In genomic region chr2:240585101-240585500, GRCh38 we compare ENCODE assay signal across 8 cellular contexts. TPM values are rescaled to one million over a fixed set of nuclear protein-coding genes. Genes with fewer than 3 reads are reported as not detected.
DNase-seq lines count a peak whose midpoint lies in the region; TF ChIP-seq lines count a peak whose summit lies in the region.

No MANE protein-coding gene starts in this region.

- H3K9me3 ChIP-seq in skeletal muscle satellite cell (replicated peaks; ENCODE audit: low read length), result no peaks in the 10 kb centered on the region

- H3K4me1 Mint-ChIP-seq in HFFc6 (ENCODE audit: low read depth), result peaks cover 64% of the 10 kb centered on the region

- 0 out of 2 replicates have a peak, but pooled peaks cover 4% of the 10 kb centered on the region for H3K9me3 Mint-ChIP-seq in HFFc6

- in situ Hi-C loops in GM13977 (cut with MboI; ENCODE audit: low pct_unique_long_range_greater_than_20kb, low sequenced_read_pairs, unreplicated experiment), result no loop called here

- H3K4me3 ChIP-seq in skeletal muscle satellite cell (ENCODE audit: low read length), result peak overlapping the region; percentile 85

- peak overlapping the region; percentile 93 for H3K4me2 ChIP-seq in skeletal muscle satellite cell (ENCODE audit: low read length)

- peaks cover 34% of the 10 kb centered on the region for H3K4me1 ChIP-seq in skeletal muscle satellite cell (ENCODE audit: control insufficient read depth, insufficient read depth, low read length)

- H3K27ac Mint-ChIP-seq in HFFc6, result peak overlapping the region; percentile 46; the same call in 1 of the 2 replicates

- no peaks in the 10 kb centered on the region for H3K27me3 ChIP-seq in skeletal muscle satellite cell (ENCODE audit: control insufficient read depth, insufficient read depth, low read length)

- peak overlapping the region; percentile 97 for H3K4me3 Mint-ChIP-seq in HFFc6

- TF ChIP-seq CTCF in GM13977 (IDR thresholded peaks at IDR 0.05; ENCODE audit: extremely low read depth, insufficient read depth, missing control alignments) (no peak), HFFc6 (IDR thresholded peaks at IDR 0.05) (no peak)

- peak overlapping the region; percentile 99 for H3K9ac ChIP-seq in skeletal muscle satellite cell (ENCODE audit: low read depth, low read length)

- H3K36me3 ChIP-seq in skeletal muscle satellite cell (ENCODE audit: insufficient read depth, low read length), result peaks cover 9% of the 10 kb centered on the region

- H3K27me3 Mint-ChIP-seq in HFFc6 (ENCODE audit: insufficient read depth), result peaks cover 6% of the 10 kb centered on the region

- peaks cover 23% of the 10 kb centered on the region for H3K36me3 Mint-ChIP-seq in HFFc6 (ENCODE audit: low read depth)

- DNase-seq in GM13977 (ENCODE audit: low spot score) (peak; percentile 56), HFFc6 (no peak), RPMI8226 (peak; percentile 79), glomerular visceral epithelial cell (ENCODE audit: extremely low spot score) (peak; percentile 29), NCI-H82 (lab: John Stamatoyannopoulos, UW) (no peak)
- DNase-seq in stimulated activated CD4-positive, alpha-beta T cell treated with anti-CD3 and anti-CD28 coated beads, Interleukin-15, amount 100 ng/mL, for 24 hours, result no peak
- DNase-seq in stimulated activated CD4-positive, alpha-beta T cell treated with anti-CD3 and anti-CD28 coated beads, Interleukin-4, amount 100 ng/mL, for 1 hour, result no peak

RNA-seq across cellular contexts. Expression of gene CAPN10, which starts 1.4 kb away (rescaled TPM):
- total RNA-seq in HFFc6 (2021; fragmentation: NEBNext Ultra II Directional; extraction: Animal tissue kit (Norgen Biotek cat#: 25700)), result 10 to 100 TPM; 13.9 to 20.5 (median 15.0) TPM
- 13.4 and 15.7 TPM in 2 replicates for total RNA-seq in skeletal muscle satellite cell (2012; rRNA removed)

RNA-seq across cellular contexts. Expression of gene RNPEPL1, which starts 16.8 kb away (rescaled TPM):
- 10 to 100 TPM; 36.9 to 48.5 (median 43.3) TPM for total RNA-seq in HFFc6 (2021; fragmentation: NEBNext Ultra II Directional; extraction: Animal tissue kit (Norgen Biotek cat#: 25700))
- 9.6 and 12.5 TPM in 2 replicates for total RNA-seq in skeletal muscle satellite cell (2012; rRNA removed)

RNA-seq across cellular contexts. Expression of gene DUSP28, which starts 24.9 kb away (rescaled TPM):
- total RNA-seq in HFFc6 (2021; fragmentation: NEBNext Ultra II Directional; extraction: Animal tissue kit (Norgen Biotek cat#: 25700)), result 1 to 10 TPM; 3.1 to 5.0 (median 4.3) TPM
- total RNA-seq in skeletal muscle satellite cell (2012; rRNA removed), result 3.3 and 4.2 TPM in 2 replicates

RNA-seq across cellular contexts. Expression of gene ANKMY1, which starts 27.3 kb away (rescaled TPM):
- 1 to 10 TPM; 4.4 to 5.6 (median 5.2) TPM for total RNA-seq in HFFc6 (2021; fragmentation: NEBNext Ultra II Directional; extraction: Animal tissue kit (Norgen Biotek cat#: 25700))
- 8.4 and 10.0 TPM in 2 replicates for total RNA-seq in skeletal muscle satellite cell (2012; rRNA removed)

RNA-seq across cellular contexts. Expression of gene GPR35, which starts 40.2 kb away (rescaled TPM):
- under 1 TPM in 3 of 6 experiments, not detected in 3; 0.11 to 0.28 (median 0.14) TPM for total RNA-seq in HFFc6 (2021; fragmentation: NEBNext Ultra II Directional; extraction: Animal tissue kit (Norgen Biotek cat#: 25700))
- under 0.01 TPM in 1 of 2 replicates, not detected in the other for total RNA-seq in skeletal muscle satellite cell (2012; rRNA removed)

Comparison
In these comparisons a context has a peak if more than half of its experiments do, and no peak if none do; other contexts are left out.
1. DNase-seq: peak in GM13977 (single experiment), RPMI8226 (single experiment) and glomerular visceral epithelial cell (single experiment); none in HFFc6 (single experiment), NCI-H82 (single experiment), stimulated activated CD4-positive, alpha-beta T cell treated with anti-CD3 and anti-CD28 coated beads, Interleukin-15, amount 100 ng/mL, for 24 hours (single experiment) and stimulated activated CD4-positive, alpha-beta T cell treated with anti-CD3 and anti-CD28 coated beads, Interleukin-4, amount 100 ng/mL, for 1 hour (single experiment).